1 cellular context compared by ENCODE assay signal in the genomic region with DNA sequence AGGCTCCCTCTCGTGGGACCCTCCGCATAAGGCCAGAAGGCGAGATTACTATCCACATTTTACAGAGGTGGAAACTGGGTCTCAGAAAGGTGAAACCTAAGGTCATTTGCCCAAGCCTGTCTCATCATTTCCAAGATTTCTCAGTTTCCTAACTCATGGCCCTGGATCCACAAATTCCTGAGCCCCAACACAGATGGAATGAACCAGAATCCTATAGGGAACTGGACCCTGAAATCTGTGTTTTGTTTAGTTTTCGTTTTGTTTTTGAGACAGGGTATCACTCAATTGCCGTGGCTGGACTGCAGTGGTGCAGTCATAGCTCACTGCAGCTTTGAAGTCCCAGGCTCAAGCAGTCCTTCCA.
TF ChIP-seq lines count a peak whose summit lies in the region.

No MANE protein-coding gene starts in this region.

TF ChIP-seq in GM12878, 131 proteins besides CTCF, POLR2A, EP300 and RAD21:
- no peak for TF ChIP-seq HDAC6 (IDR thresholded peaks at IDR 0.05; ENCODE audit: unreplicated experiment)
- TF ChIP-seq, protein P1, sequence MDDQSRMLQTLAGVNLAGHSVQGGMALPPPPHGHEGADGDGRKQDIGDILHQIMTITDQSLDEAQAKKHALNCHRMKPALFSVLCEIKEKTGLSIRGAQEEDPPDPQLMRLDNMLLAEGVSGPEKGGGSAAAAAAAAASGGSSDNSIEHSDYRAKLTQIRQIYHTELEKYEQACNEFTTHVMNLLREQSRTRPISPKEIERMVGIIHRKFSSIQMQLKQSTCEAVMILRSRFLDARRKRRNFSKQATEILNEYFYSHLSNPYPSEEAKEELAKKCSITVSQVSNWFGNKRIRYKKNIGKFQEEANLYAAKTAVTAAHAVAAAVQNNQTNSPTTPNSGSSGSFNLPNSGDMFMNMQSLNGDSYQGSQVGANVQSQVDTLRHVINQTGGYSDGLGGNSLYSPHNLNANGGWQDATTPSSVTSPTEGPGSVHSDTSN (IDR thresholded peaks at IDR 0.05; ENCODE audit: insufficient replicate concordance, low read depth, low read length), result no peak
- 0 out of 2 replicates have a peak, but pooled peaks have one; percentile 1 for TF ChIP-seq ZNF217 (IDR thresholded peaks at IDR 0.05)
